9 cellular contexts compared by ENCODE assay signal in genomic region chr11:118619444-118620205, GRCh38. TPM values are rescaled to one million over a fixed set of nuclear protein-coding genes. Genes with fewer than 3 reads are reported as not detected.
A peak's percentile ranks its signal among the peaks of the same experiment; 100 is the strongest.
DNase-seq lines count a peak whose midpoint lies in the region; ATAC-seq, FAIRE-seq and TF ChIP-seq lines count a peak whose summit lies in the region.
"Had no signal": no experiment of that assay in that cellular context is flagged by ENCODE, and none has a peak within 500 bp of the region (broad histone marks: within the 10 kb centered on the region; RNA-seq: fewer than 3 reads in every experiment).

No MANE protein-coding gene starts in this region.

- H3K4me3 ChIP-seq in breast epithelium (peak overlapping the region in 1 of 3 donors; percentile 35), tibial artery (peak overlapping the region in 1 of 2 donors; percentile 7)

- H3K36me3 ChIP-seq in breast epithelium (no peaks in the 10 kb centered on the region), tibial artery (peaks cover 9 to 25% (median 22%) of the 10 kb centered on the region in 3 donors)

- H3K9me3 ChIP-seq in breast epithelium = no peaks in the 10 kb centered on the region
- H3K9me3 ChIP-seq in tibial artery = no peaks in the 10 kb centered on the region

- no peak for ATAC-seq in GM18907 (IDR thresholded peaks at IDR 0.05; ENCODE audit: unreplicated experiment)

- peak overlapping the region; percentile 94 to 95 for H3K27ac ChIP-seq in breast epithelium
- H3K27ac ChIP-seq in tibial artery = peak overlapping the region; percentile 87 to 93

- TF ChIP-seq POLR2A in breast epithelium (IDR thresholded peaks at IDR 0.05) (no peak), GM12891 (IDR thresholded peaks at IDR 0.05; ENCODE audit: low read depth, low read length) (no peak)

- TF ChIP-seq CTCF in breast epithelium (IDR thresholded peaks at IDR 0.05) = no peak
- TF ChIP-seq CTCF in tibial artery (IDR thresholded peaks at IDR 0.05) = no peak

- H3K27me3 ChIP-seq in breast epithelium (no peaks in the 10 kb centered on the region), tibial artery (no peaks in the 10 kb centered on the region)

- DNase-seq in SIG-M5 treated with dmso at 0.1 percent for 504 hours (lab: John Stamatoyannopoulos, UW; ENCODE audit: unreplicated experiment) (peak; percentile 60), SIG-M5 (lab: John Stamatoyannopoulos, UW) (no peak), breast epithelium (ENCODE audit: low spot score in 2 of 2) (no peak), left kidney (ENCODE audit: low read depth, low spot score) (peak; percentile 67), tibial artery (peak; percentile 89), ureter (ENCODE audit: low spot score) (no peak), GM12891 (ENCODE audit: insufficient read length, low spot score) (no peak)

- peaks cover 21 to 33% of the 10 kb centered on the region in 2 donors for H3K4me1 ChIP-seq in breast epithelium
- peaks cover 5 to 68% (median 61%) of the 10 kb centered on the region in 4 donors for H3K4me1 ChIP-seq in tibial artery

- intact Hi-C loops in breast epithelium (cut with DNase I; ENCODE audit: low total_unique reads) = no loop called here
- intact Hi-C loops in tibial artery (cut with DNase I; ENCODE audit: low total_unique reads) = no loop called here

- FAIRE-seq in GM12891 (lab: Jason Lieb, UNC) = no peak

TF ChIP-seq in GM12891, 5 proteins besides CTCF, POLR2A, EP300 and RAD21:
- TF ChIP-seq TAF1 (IDR thresholded peaks at IDR 0.05; ENCODE audit: low read depth, low read length) (no peak), PAX5 (IDR thresholded peaks at IDR 0.05; ENCODE audit: insufficient read depth, low read length, severe bottlenecking) (no peak), SPI1 (IDR thresholded peaks at IDR 0.05; ENCODE audit: low read depth, low read length) (no peak), POU2F2 (IDR thresholded peaks at IDR 0.05; ENCODE audit: low read depth, low read length) (no peak), POLR2AphosphoS5 (IDR thresholded peaks at IDR 0.05; ENCODE audit: low read depth, low read length) (no peak)

RNA-seq across cellular contexts. Expression of gene PHLDB1, which starts 12.2 kb away (rescaled TPM):
- 100 to 1,000 TPM; 104 to 150 (median 109) TPM for total RNA-seq in breast epithelium
- 93.1 TPM for total RNA-seq in ureter
- 0.08 TPM for polyA plus RNA-seq in GM12891 (2012; ENCODE audit: low read depth, missing spikeins)

RNA-seq across cellular contexts. Expression of gene ARCN1, which starts 47.4 kb away (rescaled TPM):
- total RNA-seq in breast epithelium (10 to 100 TPM; 94.1 to 99.1 (median 98.6) TPM), ureter (118 TPM)
- polyA plus RNA-seq in GM12891 (2012; ENCODE audit: low read depth, missing spikeins) = 71.6 TPM

RNA-seq across cellular contexts. Expression of gene IFT46, which starts 53.9 kb away (rescaled TPM):
- total RNA-seq in breast epithelium (10 to 100 TPM; 24.3 to 45.9 (median 33.4) TPM), ureter (26.7 TPM)
- polyA plus RNA-seq in GM12891 (2012; ENCODE audit: low read depth, missing spikeins) = 8.2 TPM

RNA-seq across cellular contexts. Expression of gene TREH, which starts 59.8 kb away (rescaled TPM):
- total RNA-seq in breast epithelium (not detected), ureter (0.44 TPM)
- polyA plus RNA-seq in GM12891 (2012; ENCODE audit: low read depth, missing spikeins) = not detected
- total RNA-seq: T-helper 2 cell treated with Interferon-gamma antibody and Interleukin-4, amounts not matched to agents 100 ng/mL and 5 ng/mL, for 36 hours had no signal

Comparison
In these comparisons a context has a peak if more than half of its experiments do, and no peak if none do; other contexts are left out.
1. DNase-seq: peak in SIG-M5 treated with dmso at 0.1 percent for 504 hours (single experiment), left kidney (single experiment) and tibial artery (2 of 2); none in SIG-M5 (single experiment), breast epithelium (0 of 2), ureter (single experiment) and GM12891 (single experiment).